19 cellular contexts compared by ENCODE assay signal in the genomic region with DNA sequence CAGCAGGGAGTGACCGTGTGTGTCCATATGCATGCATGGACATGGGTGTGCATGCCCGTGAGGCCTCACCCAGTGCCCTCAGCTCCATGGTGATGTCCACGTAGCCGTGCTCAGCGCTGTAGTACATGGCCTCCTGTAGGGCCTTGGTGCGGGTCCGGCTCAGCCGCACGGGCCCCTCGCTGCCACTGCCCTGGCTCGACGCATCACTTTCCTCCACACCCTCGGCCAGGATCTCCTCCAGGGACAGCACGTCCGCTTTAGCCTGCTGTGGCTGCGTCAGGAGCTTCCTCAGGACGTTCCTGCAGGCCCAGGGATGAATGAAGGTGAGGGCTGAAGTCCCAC. TPM values are rescaled to one million over a fixed set of nuclear protein-coding genes. Genes with fewer than 3 reads are reported as not detected.
DNase-seq lines count a peak whose midpoint lies in the region; ATAC-seq, FAIRE-seq and TF ChIP-seq lines count a peak whose summit lies in the region.
"Had no signal": no experiment of that assay in that cellular context is flagged by ENCODE, and none has a peak within 500 bp of the region (broad histone marks: within the 10 kb centered on the region; RNA-seq: fewer than 3 reads in every experiment).

No MANE protein-coding gene starts in this region.

- no peak overlapping the region for H3K4me3 ChIP-seq in A549
- H3K4me3 ChIP-seq in adrenal gland, result no peak overlapping the region
- H3K4me3 ChIP-seq in mucosa of descending colon, result no peak overlapping the region
- H3K4me3 ChIP-seq: BLaER1 had no signal

- peaks cover 6 to 17% of the 10 kb centered on the region in 2 donors for H3K4me1 Mint-ChIP-seq in stimulated activated naive B cell treated with anti-CD40 and anti-IgM and Interleukin-4, amounts not matched to agents 10 μg/mL and 1 μg/mL and 100 μg/mL, for 72 hours
- H3K4me1 Mint-ChIP-seq: H9 had no signal

- peak overlapping the region; percentile 51 for H3K27ac Mint-ChIP-seq in stimulated activated naive B cell treated with anti-CD40 and anti-IgM and Interleukin-4, amounts not matched to agents 10 μg/mL and 1 μg/mL and 100 μg/mL, for 72 hours
- H3K27ac Mint-ChIP-seq: CD14-positive monocyte, H9, IgD-negative memory B cell had no signal

- H3K4me1 ChIP-seq in A549 (no peaks in the 10 kb centered on the region), adrenal gland (replicated peaks in 1 of 2) (peaks cover 3 to 4% of the 10 kb centered on the region in 2 donors), mucosa of descending colon (ENCODE audit: low read depth) (no peaks in the 10 kb centered on the region)

- TF ChIP-seq EP300 in A549 (IDR thresholded peaks at IDR 0.05), result no peak

- CTCF ChIA-PET in A549 (lab: Yijun Ruan, JAX), result interaction anchor here (1.7 to 5.7 kb wide), 2 partner anchors 12 to 196 kb away, joined by 4 to 41 read pairs; partner anchors contain the start of gene ABTB2

- 96% methylated on average over 17 of the region's 17 CpGs for WGBS in A549 (ENCODE audit: missing lambda C conversion rate)
- 91 to 96% (median 92%) methylated on average over 16 to 17 of the region's 17 CpGs for WGBS in adrenal gland, 4 donors

- DNase-seq in A549 (ENCODE audit: low read depth in 1 of 2, low spot score in 1 of 2), result no peak
- no peak for DNase-seq in adrenal gland
- DNase-seq in mucosa of descending colon, result no peak
- no peak for DNase-seq in stimulated activated naive B cell treated with anti-CD40 and anti-IgM and Interleukin-4, amounts not matched to agents 10 μg/mL and 1 μg/mL and 100 μg/mL, for 72 hours
- no peak for DNase-seq in amniotic stem cell (lab: John Stamatoyannopoulos, UW)
- DNase-seq in SW480 (ENCODE audit: low spot score), result no peak
- DNase-seq: DMS153, DMS79, GDM1, GOT3, H9, KG1 had no signal

- TF ChIP-seq RAD21 in A549 (conservative IDR thresholded peaks at IDR 0.05 in 1 of 2, IDR thresholded peaks at IDR 0.05 in 1 of 2), result no peak

- H3K4me2 ChIP-seq in A549, result no peak overlapping the region

- H3K9me3 ChIP-seq in A549 (no peaks in the 10 kb centered on the region), adrenal gland (replicated peaks in 1 of 3) (no peaks in the 10 kb centered on the region), mucosa of descending colon (no peaks in the 10 kb centered on the region)
- H3K9me3 ChIP-seq: BLaER1 had no signal

- intact Hi-C loops in adrenal gland (cut with DNase I) (no loop called here), mucosa of descending colon (cut with DNase I, micrococcal nuclease) (no loop called here)

- no peaks in the 10 kb centered on the region for H3K9me3 Mint-ChIP-seq in stimulated activated naive B cell treated with anti-CD40 and anti-IgM and Interleukin-4, amounts not matched to agents 10 μg/mL and 1 μg/mL and 100 μg/mL, for 72 hours
- H3K9me3 Mint-ChIP-seq: CD4-positive, alpha-beta memory T cell; H9; IgD-negative memory B cell had no signal

- POLR2A ChIA-PET in A549 (lab: Yijun Ruan, JAX), result no interaction called here

- H3K27me3 Mint-ChIP-seq in stimulated activated naive B cell treated with anti-CD40 and anti-IgM and Interleukin-4, amounts not matched to agents 10 μg/mL and 1 μg/mL and 100 μg/mL, for 72 hours, result peaks cover 0 to 10% of the 10 kb centered on the region in 2 donors
- H3K27me3 Mint-ChIP-seq: CD4-positive, alpha-beta memory T cell; IgD-negative memory B cell had no signal

- ATAC-seq in A549 (peak; percentile 4 to 8; a peak in 3 of 6 replicates), mucosa of descending colon (peak; percentile 4), HG02571 (IDR thresholded peaks at IDR 0.05; ENCODE audit: unreplicated experiment) (no peak)
- no peak for ATAC-seq in stimulated activated naive B cell treated with anti-CD40 and anti-IgM and Interleukin-4, amounts not matched to agents 10 μg/mL and 1 μg/mL and 100 μg/mL, for 72 hours (replicated peaks)

- no peak overlapping the region for H3K4me3 Mint-ChIP-seq in stimulated activated naive B cell treated with anti-CD40 and anti-IgM and Interleukin-4, amounts not matched to agents 10 μg/mL and 1 μg/mL and 100 μg/mL, for 72 hours
- H3K4me3 Mint-ChIP-seq: CD14-positive monocyte; CD4-positive, alpha-beta memory T cell; H9; IgD-negative memory B cell had no signal

- no peak for TF ChIP-seq CTCF in A549 (IDR thresholded peaks at IDR 0.05)
- no peak for TF ChIP-seq CTCF in adrenal gland (IDR thresholded peaks at IDR 0.05)
- TF ChIP-seq CTCF in mucosa of descending colon (IDR thresholded peaks at IDR 0.05), result no peak

- TF ChIP-seq POLR2A in A549 (IDR thresholded peaks at IDR 0.05; ENCODE audit: low read length), result no peak
- no peak for TF ChIP-seq POLR2A in adrenal gland (IDR thresholded peaks at IDR 0.05)

- peaks cover 64 to 91% of the 10 kb centered on the region in 2 donors for H3K36me3 Mint-ChIP-seq in stimulated activated naive B cell treated with anti-CD40 and anti-IgM and Interleukin-4, amounts not matched to agents 10 μg/mL and 1 μg/mL and 100 μg/mL, for 72 hours
- H3K36me3 Mint-ChIP-seq: CD4-positive, alpha-beta memory T cell; IgD-negative memory B cell had no signal

- no peaks in the 10 kb centered on the region for H3K27me3 ChIP-seq in adrenal gland
- H3K27me3 ChIP-seq: BLaER1 had no signal

- no peaks in the 10 kb centered on the region for H3K36me3 ChIP-seq in adrenal gland (replicated peaks in 1 of 2)
- H3K36me3 ChIP-seq in mucosa of descending colon (ENCODE audit: low read depth), result no peaks in the 10 kb centered on the region
- H3K36me3 ChIP-seq: BLaER1 had no signal

- no peak for FAIRE-seq in A549 (lab: Jason Lieb, UNC)

- H3K27ac ChIP-seq in A549 (no peak overlapping the region), adrenal gland (peak overlapping the region in 3 of 5 donors; percentile 38 to 70 (median 66))
- H3K27ac ChIP-seq: 22Rv1, BLaER1, HL-60 had no signal

TF ChIP-seq in A549, 52 proteins besides CTCF, POLR2A, EP300 and RAD21:
- TF ChIP-seq JUN (IDR thresholded peaks at IDR 0.05), result no peak
- TF ChIP-seq ZSCAN20 (CRISPR knock-in tag; IDR thresholded peaks at IDR 0.05), result no peak
- TF ChIP-seq EHMT2 (IDR thresholded peaks at IDR 0.05; ENCODE audit: low read depth), result no peak
- TF ChIP-seq EHF (CRISPR knock-in tag; IDR thresholded peaks at IDR 0.05), result no peak
- no peak for TF ChIP-seq MAZ (IDR thresholded peaks at IDR 0.05; ENCODE audit: borderline replicate concordance, low read depth, low read length)
- no peak for TF ChIP-seq MYC (IDR thresholded peaks at IDR 0.05; ENCODE audit: borderline replicate concordance, low read length)
- TF ChIP-seq CBX2 (IDR thresholded peaks at IDR 0.05; ENCODE audit: borderline replicate concordance, low read depth), result no peak
- no peak for TF ChIP-seq CHD2 (IDR thresholded peaks at IDR 0.05; ENCODE audit: low read length, partially characterized antibody)
TF ChIP-seq in A549: peak in this region for 0.

RNA-seq across cellular contexts. Expression of gene NAT10, which starts 57.0 kb away (rescaled TPM):
- polyA plus RNA-seq in A549 (2011; rRNA removed), result 57.1 and 59.3 TPM in 2 replicates
- 33.2 and 40.2 TPM in 2 replicates for polyA plus RNA-seq in A549 (2012; cell fraction: cytosol; rRNA removed)
- polyA plus RNA-seq in A549 (2012; cell fraction: nucleus; rRNA removed), result 79.7 and 94.3 TPM in 2 replicates
- polyA plus RNA-seq in A549 (2017; fragmentation: RNase III; extraction: RNeasy Plus Mini Kit Qiagen cat#74134 plus additional on column Dnase treatment), result 37.6 to 44.6 TPM (median 38.6 TPM) in 3 replicates
- polyA minus RNA-seq in A549 (2011; rRNA and poly(A)+ RNA removed), result 102 and 107 TPM in 2 replicates
- total RNA-seq in adrenal gland, result 10 to 100 TPM; 16.8 to 53.7 (median 33.8) TPM
- polyA plus RNA-seq in adrenal gland, result 10 to 100 TPM; 48.9 to 65.2 (median 49.9) TPM
- 10 to 100 TPM; 29.6 to 34.4 (median 30.7) TPM for total RNA-seq in mucosa of descending colon

Comparison
In these comparisons a context has a peak if more than half of its experiments do, and no peak if none do; other contexts are left out.
1. ATAC-seq: peak in A549 (2 of 2) and mucosa of descending colon (single experiment); none in stimulated activated naive B cell treated with anti-CD40 and anti-IgM and Interleukin-4, amounts not matched to agents 10 μg/mL and 1 μg/mL and 100 μg/mL, for 72 hours (0 of 2) and HG02571 (single experiment).
2. H3K27ac ChIP-seq: peak in adrenal gland (3 of 5); none in A549 (0 of 2).